Comparison of ENCODE assay signal across 9 cellular contexts in the genomic region with DNA sequence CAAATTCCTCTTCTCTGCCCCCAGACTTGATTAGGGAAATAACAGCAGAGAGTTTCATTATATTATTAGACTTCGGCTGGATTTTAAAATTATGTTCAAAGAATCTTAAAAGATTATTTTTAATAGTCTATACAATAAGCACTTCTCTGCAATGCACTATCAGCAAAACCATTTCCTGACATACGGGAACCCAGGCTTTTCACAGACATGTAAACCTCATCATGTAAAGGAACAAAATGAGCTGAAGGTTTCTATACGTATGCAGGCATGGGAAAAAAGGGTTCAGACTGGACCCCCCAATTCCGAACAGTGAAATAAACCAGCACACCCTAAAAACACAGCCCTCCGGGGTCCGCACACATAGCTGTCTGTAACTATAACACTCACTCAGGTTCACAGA.
DNase-seq lines count a peak whose midpoint lies in the region; ATAC-seq and TF ChIP-seq lines count a peak whose summit lies in the region.
"Had no signal": no experiment of that assay in that cellular context is flagged by ENCODE, and none has a peak within 500 bp of the region (broad histone marks: within the 10 kb centered on the region; RNA-seq: fewer than 3 reads in every experiment).

No MANE protein-coding gene starts in this region.

- intact Hi-C loops in esophagus muscularis mucosa (cut with DNase I) (no loop called here), prostate gland (cut with DNase I) (no loop called here)

- H3K27ac Mint-ChIP-seq in T-helper 1 cell treated with Interleukin-12 subunit alpha and Interleukin-12 subunit beta and Interleukin-4 antibody, amounts not matched to agents 30 μg/mL and 1 μg/mL, for 36 hours = peak overlapping the region; percentile 92

- peaks cover 39% of the 10 kb centered on the region for H3K36me3 Mint-ChIP-seq in T-helper 1 cell treated with Interleukin-12 subunit alpha and Interleukin-12 subunit beta and Interleukin-4 antibody, amounts not matched to agents 30 μg/mL and 1 μg/mL, for 36 hours (ENCODE audit: low read depth)

- peaks cover 63% of the 10 kb centered on the region for H3K4me1 Mint-ChIP-seq in T-helper 1 cell treated with Interleukin-12 subunit alpha and Interleukin-12 subunit beta and Interleukin-4 antibody, amounts not matched to agents 30 μg/mL and 1 μg/mL, for 36 hours (ENCODE audit: low read depth)

- peaks cover 32% of the 10 kb centered on the region for H3K4me1 ChIP-seq in DND-41 (ENCODE audit: insufficient read depth, low read length)
- H3K4me1 ChIP-seq in esophagus muscularis mucosa = peaks cover 0 to 6% (median 0%) of the 10 kb centered on the region in 4 donors
- H3K4me1 ChIP-seq in prostate gland (replicated peaks) = no peaks in the 10 kb centered on the region
- no peaks in the 10 kb centered on the region for H3K4me1 ChIP-seq in osteoblast (ENCODE audit: insufficient read depth, low read length)

- peak overlapping the region in 1 of 2 experiments; percentile 39; a peak in 2 of 4 replicates for H3K4me3 ChIP-seq in DND-41 (ENCODE audit: low read depth in 1 of 2, low read length in 2 of 2)
- H3K4me3 ChIP-seq in esophagus muscularis mucosa = peak overlapping the region in 3 of 4 donors; percentile 9 to 33 (median 27)
- H3K4me3 ChIP-seq in prostate gland = peak overlapping the region; percentile 29 to 44
- H3K4me3 ChIP-seq in osteoblast (ENCODE audit: insufficient read depth, low read length) = no peak overlapping the region

- no peaks in the 10 kb centered on the region for H3K9me3 ChIP-seq in DND-41 (ENCODE audit: insufficient read depth, low read length, severe bottlenecking)
- no peaks in the 10 kb centered on the region for H3K9me3 ChIP-seq in esophagus muscularis mucosa
- H3K9me3 ChIP-seq in prostate gland = no peaks in the 10 kb centered on the region
- no peaks in the 10 kb centered on the region for H3K9me3 ChIP-seq in osteoblast (ENCODE audit: low read depth, low read length)

- H2AFZ ChIP-seq in DND-41 (ENCODE audit: low read depth, low read length) (no peak overlapping the region), osteoblast (ENCODE audit: low read length) (no peak overlapping the region)

- H3K9ac ChIP-seq in DND-41 (ENCODE audit: low read depth, low read length) = peak overlapping the region; percentile 31

- peak overlapping the region; percentile 67 for H3K27ac ChIP-seq in DND-41 (ENCODE audit: low read length)
- peak overlapping the region in 1 of 4 donors; percentile 21 for H3K27ac ChIP-seq in esophagus muscularis mucosa (replicated peaks in 1 of 4)
- H3K27ac ChIP-seq in prostate gland = peak overlapping the region; percentile 76 to 81
- no peak overlapping the region for H3K27ac ChIP-seq in osteoblast (ENCODE audit: low read depth, low read length)

- H3K4me2 ChIP-seq in DND-41 (ENCODE audit: insufficient read depth, low read length) (peak overlapping the region; percentile 56; the same call in 1 of the 2 replicates), osteoblast (ENCODE audit: insufficient read depth, low read length) (no peak overlapping the region)

- peaks cover 36% of the 10 kb centered on the region for H3K36me3 ChIP-seq in DND-41 (ENCODE audit: insufficient read depth, low read length)
- H3K36me3 ChIP-seq in esophagus muscularis mucosa = peaks cover 0 to 18% (median 0%) of the 10 kb centered on the region in 4 donors
- no peaks in the 10 kb centered on the region for H3K36me3 ChIP-seq in prostate gland
- H3K36me3 ChIP-seq in osteoblast (ENCODE audit: insufficient read depth, low read length) = no peaks in the 10 kb centered on the region

- TF ChIP-seq EP300 in esophagus muscularis mucosa (IDR thresholded peaks at IDR 0.05) = no peak

- no peaks in the 10 kb centered on the region for H3K9me3 Mint-ChIP-seq in T-helper 1 cell treated with Interleukin-12 subunit alpha and Interleukin-12 subunit beta and Interleukin-4 antibody, amounts not matched to agents 30 μg/mL and 1 μg/mL, for 36 hours

- 72% methylated on average over 6 of the region's 6 CpGs for WGBS in esophagus muscularis mucosa
- 66% methylated on average over 6 of the region's 6 CpGs for WGBS in prostate gland

- H4K20me1 ChIP-seq in DND-41 (ENCODE audit: insufficient read depth, low read length) (no peaks in the 10 kb centered on the region), osteoblast (ENCODE audit: insufficient read depth, low read length) (no peaks in the 10 kb centered on the region)

- H3K27me3 Mint-ChIP-seq in T-helper 1 cell treated with Interleukin-12 subunit alpha and Interleukin-12 subunit beta and Interleukin-4 antibody, amounts not matched to agents 30 μg/mL and 1 μg/mL, for 36 hours (ENCODE audit: low read depth) = no peaks in the 10 kb centered on the region

- TF ChIP-seq CTCF in DND-41 (IDR thresholded peaks at IDR 0.05; ENCODE audit: borderline replicate concordance, extremely low read depth, low read length, poor library complexity, severe bottlenecking) (no peak), esophagus muscularis mucosa (IDR thresholded peaks at IDR 0.05) (no peak), prostate gland (IDR thresholded peaks at IDR 0.05) (no peak), osteoblast (IDR thresholded peaks at IDR 0.05; ENCODE audit: extremely low read depth, low read depth, low read length) (no peak)

- DNase-seq in DND-41 (no peak), esophagus muscularis mucosa (ENCODE audit: extremely low spot score) (no peak), prostate gland (ENCODE audit: low spot score) (no peak), osteoblast (ENCODE audit: insufficient read length, low spot score, missing footprints) (no peak)
- DNase-seq in stimulated activated CD4-positive, alpha-beta T cell treated with anti-CD3 and anti-CD28 coated beads, Interleukin-15, amount 100 ng/mL, for 24 hours = no peak
- no peak for DNase-seq in activated effector memory CD4-positive, alpha-beta T cell treated with Interleukin-2 at 50 U/mL for 16 hours
- DNase-seq: activated CD4-positive, alpha-beta T cell treated with anti-CD3 and anti-CD28 coated beads, Interleukin-2, amount 50 U/mL, for 1 hour had no signal

- H3K79me2 ChIP-seq in DND-41 (ENCODE audit: insufficient read depth, low read length) = no peaks in the 10 kb centered on the region
- no peaks in the 10 kb centered on the region for H3K79me2 ChIP-seq in osteoblast (ENCODE audit: insufficient read depth, low read length)

- no peak for TF ChIP-seq POLR2A in esophagus muscularis mucosa (IDR thresholded peaks at IDR 0.05; ENCODE audit: low read depth)
- TF ChIP-seq POLR2A in prostate gland (IDR thresholded peaks at IDR 0.05) = no peak

- H3K27me3 ChIP-seq in DND-41 (ENCODE audit: insufficient read depth, low read length, poor library complexity) = no peaks in the 10 kb centered on the region
- peaks cover 0 to 5% (median 0%) of the 10 kb centered on the region in 4 donors for H3K27me3 ChIP-seq in esophagus muscularis mucosa
- H3K27me3 ChIP-seq in prostate gland (replicated peaks; ENCODE audit: insufficient read depth) = no peaks in the 10 kb centered on the region
- peaks cover 2% of the 10 kb centered on the region for H3K27me3 ChIP-seq in osteoblast (ENCODE audit: insufficient read depth, low read length)

- H3K4me3 Mint-ChIP-seq in T-helper 1 cell treated with Interleukin-12 subunit alpha and Interleukin-12 subunit beta and Interleukin-4 antibody, amounts not matched to agents 30 μg/mL and 1 μg/mL, for 36 hours = peak overlapping the region; percentile 93

- ATAC-seq in DND-41 (ENCODE audit: insufficient read depth, low read depth) = no peak
- ATAC-seq in GM21717 (IDR thresholded peaks at IDR 0.05; ENCODE audit: unreplicated experiment) = no peak
